In genomic region chr2:233871432-233871831, GRCh38 we compare ENCODE assay signal across 23 cellular contexts. TPM values are rescaled to one million over a fixed set of nuclear protein-coding genes. Genes with fewer than 3 reads are reported as not detected.
DNase-seq lines count a peak whose midpoint lies in the region; ATAC-seq, FAIRE-seq and TF ChIP-seq lines count a peak whose summit lies in the region.
"Had no signal": no experiment of that assay in that cellular context is flagged by ENCODE, and none has a peak within 500 bp of the region (broad histone marks: within the 10 kb centered on the region; RNA-seq: fewer than 3 reads in every experiment).

No MANE protein-coding gene starts in this region.

- peaks cover 19% of the 10 kb centered on the region for H3K9me3 ChIP-seq in left ventricle myocardium inferior (replicated peaks)
- H3K9me3 ChIP-seq: BE2C had no signal

- FAIRE-seq in G401.6 (lab: Jason Lieb, UNC) (peak; percentile 30), frontal cortex (lab: Jason Lieb, UNC) (peak; percentile 23)
- FAIRE-seq: GM12892, H1 had no signal

- DNase-seq in activated naive CD4-positive, alpha-beta T cell treated with anti-CD3 and anti-CD28 coated beads, Interleukin-2, amount 50 U/mL, for 72 hours (ENCODE audit: low spot score in 2 of 2) = no peak
- DNase-seq in frontal cortex (ENCODE audit: low spot score in 2 of 2) (no peak), erythroblast (lab: John Stamatoyannopoulos, UW) (no peak), left ventricle myocardium inferior (no peak)
- DNase-seq: ACHN; AML-193; BE2C; Calu3; CD4-positive, alpha-beta memory T cell; COR-L47; DMS53; DMS79 treated with DMSO at 0.1 percent for 48 hours; GM23248; H7; HCEC 1CT had no signal

- intact Hi-C loops in left ventricle myocardium inferior (cut with micrococcal nuclease) = no loop called here

- H3K4me3 Mint-ChIP-seq in activated naive CD4-positive, alpha-beta T cell treated with anti-CD3 and anti-CD28 coated beads, Interleukin-2, amount 50 U/mL, for 24 hours = no peak overlapping the region
- H3K4me3 Mint-ChIP-seq: CD14-positive monocyte; CD4-positive, alpha-beta memory T cell had no signal

- peaks cover 8% of the 10 kb centered on the region for H3K4me1 Mint-ChIP-seq in activated naive CD4-positive, alpha-beta T cell treated with anti-CD3 and anti-CD28 coated beads, Interleukin-2, amount 50 U/mL, for 24 hours

- H3K27me3 Mint-ChIP-seq in activated naive CD4-positive, alpha-beta T cell treated with anti-CD3 and anti-CD28 coated beads, Interleukin-2, amount 50 U/mL, for 24 hours = peaks cover 23% of the 10 kb centered on the region

- H3K27ac ChIP-seq in left ventricle myocardium inferior (replicated peaks) = no peak overlapping the region
- H3K27ac ChIP-seq: 22Rv1; BLaER1 treated with 17β-estradiol and CSF1 and Interleukin-3, amounts not matched to agents 10 nM and 100 nM; GM23248 had no signal

- TF ChIP-seq POLR2A in erythroblast (IDR thresholded peaks at IDR 0.05; ENCODE audit: low read length) = no peak

- peaks cover 64% of the 10 kb centered on the region for H3K27me3 ChIP-seq in left ventricle myocardium inferior (ENCODE audit: low read depth)
- H3K27me3 ChIP-seq: BE2C; BLaER1 treated with 17β-estradiol and CSF1 and Interleukin-3, amounts not matched to agents 10 nM and 100 nM had no signal

- TF ChIP-seq CTCF in left ventricle myocardium inferior (IDR thresholded peaks at IDR 0.05; ENCODE audit: borderline replicate concordance) = no peak

- peak overlapping the region; percentile 30 for H3K27ac Mint-ChIP-seq in activated naive CD4-positive, alpha-beta T cell treated with anti-CD3 and anti-CD28 coated beads, Interleukin-2, amount 50 U/mL, for 24 hours
- H3K27ac Mint-ChIP-seq in activated naive CD4-positive, alpha-beta T cell treated with anti-CD3 and anti-CD28 coated beads, Interleukin-2, amount 50 U/mL, for 72 hours = no peak overlapping the region
- H3K27ac Mint-ChIP-seq: CD4-positive, alpha-beta memory T cell had no signal

- peaks cover 12% of the 10 kb centered on the region for H3K36me3 Mint-ChIP-seq in activated naive CD4-positive, alpha-beta T cell treated with anti-CD3 and anti-CD28 coated beads, Interleukin-2, amount 50 U/mL, for 24 hours
- peaks cover 23 to 27% of the 10 kb centered on the region in 2 donors for H3K36me3 Mint-ChIP-seq in activated naive CD4-positive, alpha-beta T cell treated with anti-CD3 and anti-CD28 coated beads, Interleukin-2, amount 50 U/mL, for 72 hours
- H3K36me3 Mint-ChIP-seq: CD14-positive monocyte had no signal

- H3K4me1 ChIP-seq in left ventricle myocardium inferior = no peaks in the 10 kb centered on the region
- H3K4me1 ChIP-seq: BE2C; BLaER1 treated with 17β-estradiol and CSF1 and Interleukin-3, amounts not matched to agents 10 nM and 100 nM had no signal

- no peak for ATAC-seq in activated naive CD4-positive, alpha-beta T cell treated with anti-CD3 and anti-CD28 coated beads, Interleukin-2, amount 50 U/mL, for 72 hours

- no peak overlapping the region for H3K4me3 ChIP-seq in left ventricle myocardium inferior
- H3K4me3 ChIP-seq: BLaER1 treated with 17β-estradiol and CSF1 and Interleukin-3, amounts not matched to agents 10 nM and 100 nM; GM23248 had no signal

- no peaks in the 10 kb centered on the region for H3K36me3 ChIP-seq in left ventricle myocardium inferior
- H3K36me3 ChIP-seq: BLaER1 treated with 17β-estradiol and CSF1 and Interleukin-3, amounts not matched to agents 10 nM and 100 nM had no signal

- peaks cover 13% of the 10 kb centered on the region for H3K9me3 Mint-ChIP-seq in activated naive CD4-positive, alpha-beta T cell treated with anti-CD3 and anti-CD28 coated beads, Interleukin-2, amount 50 U/mL, for 24 hours
- peaks cover 12 to 24% of the 10 kb centered on the region in 2 donors for H3K9me3 Mint-ChIP-seq in activated naive CD4-positive, alpha-beta T cell treated with anti-CD3 and anti-CD28 coated beads, Interleukin-2, amount 50 U/mL, for 72 hours

RNA-seq across cellular contexts. Expression of gene HJURP, which starts 17.1 kb away (rescaled TPM):
- 100 to 1,000 TPM in 1 of 2 donors, 10 to 100 TPM in 1; 77.3 to 195 TPM for total RNA-seq in activated naive CD4-positive, alpha-beta T cell treated with anti-CD3 and anti-CD28 coated beads, Interleukin-2, amount 50 U/mL, for 72 hours
- total RNA-seq in frontal cortex (2.0 TPM), left ventricle myocardium inferior (0.36 TPM)

RNA-seq across cellular contexts. Expression of gene TRPM8, which starts 45.7 kb away (rescaled TPM):
- not detected for total RNA-seq in activated naive CD4-positive, alpha-beta T cell treated with anti-CD3 and anti-CD28 coated beads, Interleukin-2, amount 50 U/mL, for 72 hours
- total RNA-seq in frontal cortex (0.41 TPM), left ventricle myocardium inferior (not detected)
- total RNA-seq: CD4-positive, alpha-beta memory T cell; G401; GM23248 had no signal

Comparison
In these comparisons a context has a peak if more than half of its experiments do, and no peak if none do; other contexts are left out.
1. RNA of gene HJURP, which starts 17.1 kb away (total RNA-seq): 77.3 to 195 TPM in activated naive CD4-positive, alpha-beta T cell treated with anti-CD3 and anti-CD28 coated beads, Interleukin-2, amount 50 U/mL, for 72 hours; 2.0 TPM in frontal cortex (single experiment) and 0.36 TPM in left ventricle myocardium inferior (single experiment); every median in the first group is over 10 times any median in the second.